ENCODE assay signal across 14 cellular contexts in genomic region chr5:104540448-104540847, GRCh38.
A peak's percentile ranks its signal among the peaks of the same experiment; 100 is the strongest.
DNase-seq lines count a peak whose midpoint lies in the region; ATAC-seq, FAIRE-seq and TF ChIP-seq lines count a peak whose summit lies in the region.
"Had no signal": no experiment of that assay in that cellular context is flagged by ENCODE, and none has a peak within 500 bp of the region (broad histone marks: within the 10 kb centered on the region; RNA-seq: fewer than 3 reads in every experiment).

No MANE protein-coding gene starts in this region.

- TF ChIP-seq POLR2A in endothelial cell of umbilical vein (IDR thresholded peaks at IDR 0.05; ENCODE audit: low read depth, low read length) = no peak

- no peak overlapping the region for H2AFZ ChIP-seq in endothelial cell of umbilical vein (ENCODE audit: low read depth, low read length)

- intact Hi-C loops in endothelial cell of umbilical vein (cut with micrococcal nuclease) = no loop called here

- peak; percentile 31 for DNase-seq in HCEC 1CT
- peak; percentile 85 for DNase-seq in NCI-H446 treated with DMSO at 0.1 percent for 48 hours (lab: John Stamatoyannopoulos, UW)
- DNase-seq in endothelial cell of umbilical vein (ENCODE audit: low read depth, low spot score) = peak; percentile 88
- no peak for DNase-seq in NCI-H82 (lab: John Stamatoyannopoulos, UW)
- DNase-seq in SKM-1 (lab: John Stamatoyannopoulos, UW; ENCODE audit: unreplicated experiment) = no peak
- no peak for DNase-seq in central memory CD4-positive, alpha-beta T cell
- DNase-seq: activated CD4-positive, CD25-positive, alpha-beta regulatory T cell treated with anti-CD3 and anti-CD28 coated beads, Interleukin-2, amount 50 U/mL, for 72 hours; activated naive CD4-positive, alpha-beta T cell; KG1 had no signal

- H3K4me1 ChIP-seq in endothelial cell of umbilical vein (ENCODE audit: control insufficient read depth, extremely low read depth, insufficient read depth, low read length) (peaks cover 5% of the 10 kb centered on the region), rectal smooth muscle tissue (ENCODE audit: control insufficient read depth, insufficient read depth, low read length) (peaks cover 12% of the 10 kb centered on the region)
- H3K4me1 ChIP-seq: vagina had no signal

- H3K36me3 ChIP-seq in endothelial cell of umbilical vein (ENCODE audit: control insufficient read depth in 2 of 2, extremely low read depth in 1 of 2, insufficient read depth in 2 of 2, low read length in 2 of 2) (no peaks in the 10 kb centered on the region), rectal smooth muscle tissue (ENCODE audit: control insufficient read depth, insufficient read depth, low read length) (no peaks in the 10 kb centered on the region)
- H3K36me3 ChIP-seq: vagina had no signal

- H3K4me3 ChIP-seq in endothelial cell of umbilical vein (replicated peaks in 1 of 3; ENCODE audit: insufficient read depth in 1 of 3, low read depth in 1 of 3, low read length in 3 of 3) (no peak overlapping the region), rectal smooth muscle tissue (ENCODE audit: low read length) (no peak overlapping the region)
- H3K4me3 ChIP-seq: vagina had no signal

- POLR2A ChIA-PET in endothelial cell of umbilical vein (lab: Charles Lee) = no interaction called here

- dilution Hi-C loops in endothelial cell of umbilical vein (cut with MboI; ENCODE audit: extremely low pct_ligation_motif_present, low sequenced_read_pairs) = no loop called here

- no peaks in the 10 kb centered on the region for H3K9me1 ChIP-seq in endothelial cell of umbilical vein (replicated peaks; ENCODE audit: control insufficient read depth, extremely low read depth, insufficient read depth, low read length)

- H4K20me1 ChIP-seq in endothelial cell of umbilical vein (replicated peaks; ENCODE audit: control insufficient read depth, extremely low read depth, insufficient read depth, low read length) = no peaks in the 10 kb centered on the region

- TF ChIP-seq CTCF in endothelial cell of umbilical vein (IDR thresholded peaks at IDR 0.05; ENCODE audit: extremely low read depth in 1 of 2, insufficient read depth in 1 of 2, low read depth in 1 of 2, low read length in 2 of 2) = no peak

- no peaks in the 10 kb centered on the region for H3K79me2 ChIP-seq in endothelial cell of umbilical vein (ENCODE audit: control insufficient read depth, insufficient read depth, low read length)

- no TSS peak for BruUV-seq in endothelial cell of umbilical vein (replicated peaks; lab: Mats Ljungman, UMichigan)

- no peak overlapping the region for H3K27ac ChIP-seq in endothelial cell of umbilical vein (ENCODE audit: insufficient read depth, low read depth, low read length)
- peak overlapping the region; percentile 68 for H3K27ac ChIP-seq in rectal smooth muscle tissue (ENCODE audit: low read depth, low read length)
- H3K27ac ChIP-seq: vagina had no signal

- no peak for ATAC-seq in GM19397 (IDR thresholded peaks at IDR 0.05; ENCODE audit: unreplicated experiment)

- H3K9ac ChIP-seq in endothelial cell of umbilical vein (replicated peaks; ENCODE audit: extremely low read depth, insufficient read depth, low read length) (no peak overlapping the region), rectal smooth muscle tissue (ENCODE audit: low read length) (no peak overlapping the region)

- no peak overlapping the region for H3K4me2 ChIP-seq in endothelial cell of umbilical vein (ENCODE audit: insufficient read depth, low read length)

- H3K9me3 ChIP-seq in endothelial cell of umbilical vein (replicated peaks; ENCODE audit: control insufficient read depth, insufficient read depth, low read length) = no peaks in the 10 kb centered on the region
- H3K9me3 ChIP-seq: vagina had no signal

- H3K27me3 ChIP-seq in endothelial cell of umbilical vein (ENCODE audit: control insufficient read depth in 2 of 2, insufficient read depth in 2 of 2, low read length in 2 of 2) (no peaks in the 10 kb centered on the region), rectal smooth muscle tissue (ENCODE audit: control insufficient read depth, insufficient read depth, low read length) (no peaks in the 10 kb centered on the region)
- H3K27me3 ChIP-seq: vagina had no signal

- FAIRE-seq in endothelial cell of umbilical vein (lab: Jason Lieb, UNC) = peak; percentile 35
- FAIRE-seq: keratinocyte, RCC 7860 had no signal

- CTCF ChIA-PET in endothelial cell of umbilical vein (lab: Charles Lee) = interaction anchor here (0.8 to 1.6 kb wide), 4 partner anchors 14 to 387 kb away, joined by 3 to 4 read pairs (median 4); no protein-coding TSS in a partner anchor

TF ChIP-seq in endothelial cell of umbilical vein, 7 proteins besides CTCF, POLR2A, EP300 and RAD21:
- TF ChIP-seq GATA2 (IDR thresholded peaks at IDR 0.05; ENCODE audit: insufficient read depth, insufficient read length, low read depth, low read length) (no peak), EZH2 (IDR thresholded peaks at IDR 0.05; ENCODE audit: borderline replicate concordance, low read depth, low read length, severe bottlenecking) (no peak), FOS (IDR thresholded peaks at IDR 0.05; ENCODE audit: borderline replicate concordance, insufficient read depth, low read length) (no peak), JUN (IDR thresholded peaks at IDR 0.05; ENCODE audit: borderline replicate concordance, insufficient read depth, insufficient read length, low read depth) (no peak), MAX (IDR thresholded peaks at IDR 0.05; ENCODE audit: insufficient read depth, insufficient read length) (no peak), MYC (IDR thresholded peaks at IDR 0.05; ENCODE audit: low read depth, low read length) (no peak)
TF ChIP-seq in endothelial cell of umbilical vein: peak in this region for 0.

Comparison
In these comparisons a context has a peak if more than half of its experiments do, and no peak if none do; other contexts are left out.
1. DNase-seq: peak in HCEC 1CT (single experiment), NCI-H446 treated with DMSO at 0.1 percent for 48 hours (single experiment) and endothelial cell of umbilical vein (single experiment); none in NCI-H82 (single experiment), SKM-1 (single experiment) and central memory CD4-positive, alpha-beta T cell (single experiment).